In genomic region chr12:4278582-4278939, GRCh38 we compare ENCODE assay signal across 11 cellular contexts. TPM values are rescaled to one million over a fixed set of nuclear protein-coding genes. Genes with fewer than 3 reads are reported as not detected.
DNase-seq lines count a peak whose midpoint lies in the region; TF ChIP-seq lines count a peak whose summit lies in the region.
"Had no signal": no experiment of that assay in that cellular context is flagged by ENCODE, and none has a peak within 500 bp of the region (broad histone marks: within the 10 kb centered on the region; RNA-seq: fewer than 3 reads in every experiment).

No MANE protein-coding gene starts in this region.

- peak overlapping the region; percentile 70; the same call in 1 of the 2 replicates for H3K4me2 ChIP-seq in MM.1S (ENCODE audit: low read depth, low read length)

- H2AFZ ChIP-seq in MM.1S (ENCODE audit: low read length) = no peak overlapping the region

- peak overlapping the region; percentile 85 to 98 (median 93) for H3K27ac Mint-ChIP-seq in CD4-positive, alpha-beta memory T cell
- peak overlapping the region; percentile 23 for H3K27ac Mint-ChIP-seq in dendritic cell treated with granulocyte-macrophage colony-stimulating factor and Interleukin-4, amounts not matched to agents 40 ng/mL and 50 ng/mL, for 4 days

- H3K4me1 ChIP-seq in CD4-positive, alpha-beta memory T cell (ENCODE audit: insufficient read depth, low read length) = peaks cover 74% of the 10 kb centered on the region
- H3K4me1 ChIP-seq in MM.1S (ENCODE audit: low read length) (peaks cover 35% of the 10 kb centered on the region), muscle layer of duodenum (ENCODE audit: control insufficient read depth in 1 of 2, insufficient read depth in 2 of 2, low read length in 2 of 2) (peaks cover 43 to 73% of the 10 kb centered on the region in 2 donors)

- H3K79me2 ChIP-seq in MM.1S (ENCODE audit: low read length) = peaks cover 99% of the 10 kb centered on the region

- in situ Hi-C loops in ACHN (cut with HindIII; ENCODE audit: low pct_ligation_motif_present, low pct_unique_long_range_greater_than_20kb, low sequenced_read_pairs) = no loop called here

- CTCF ChIA-PET in CD4-positive, alpha-beta memory T cell (lab: Charles Lee; ENCODE audit: partially characterized antibody) = interaction anchor here (0.7 to 16.3 kb wide), 21 partner anchors 8 to 978 kb away, joined by 3 to 304 read pairs (median 19); partner anchors contain the start of gene PARP11

- H3K9me3 Mint-ChIP-seq in CD4-positive, alpha-beta memory T cell = no peaks in the 10 kb centered on the region
- H3K9me3 Mint-ChIP-seq in dendritic cell treated with granulocyte-macrophage colony-stimulating factor and Interleukin-4, amounts not matched to agents 40 ng/mL and 50 ng/mL, for 4 days = no peaks in the 10 kb centered on the region

- no peak overlapping the region for H3K9ac ChIP-seq in MM.1S (ENCODE audit: low read length)

- H3K27ac ChIP-seq in CD4-positive, alpha-beta memory T cell (ENCODE audit: low read depth, low read length) = peak overlapping the region; percentile 34
- peak overlapping the region; percentile 98; the same call in 1 of the 2 replicates for H3K27ac ChIP-seq in MM.1S (ENCODE audit: low read length)
- H3K27ac ChIP-seq in muscle layer of duodenum (ENCODE audit: low read length) = peak overlapping the region; percentile 77

- no peak overlapping the region for H3K4me3 ChIP-seq in CD4-positive, alpha-beta memory T cell (ENCODE audit: low read length in 2 of 2)
- H3K4me3 ChIP-seq in MM.1S (ENCODE audit: low read length) = 0 out of 2 replicates have a peak overlapping the region, but pooled peaks have one; percentile 9
- no peak overlapping the region for H3K4me3 ChIP-seq in muscle layer of duodenum (ENCODE audit: low read depth in 1 of 2, low read length in 2 of 2)

- TF ChIP-seq CTCF in MM.1S (IDR thresholded peaks at IDR 0.05; ENCODE audit: low read length) = no peak

- no peaks in the 10 kb centered on the region for H3K9me3 ChIP-seq in CD4-positive, alpha-beta memory T cell (ENCODE audit: control insufficient read depth in 1 of 2, low read length in 2 of 2)
- H3K9me3 ChIP-seq in MM.1S (replicated peaks; ENCODE audit: insufficient read depth, low read length) (no peaks in the 10 kb centered on the region), muscle layer of duodenum (ENCODE audit: control insufficient read depth in 1 of 2, low read length in 2 of 2) (no peaks in the 10 kb centered on the region)

- peak overlapping the region in 6 of 8 donors; percentile 46 to 68 (median 62) for H3K4me3 Mint-ChIP-seq in CD4-positive, alpha-beta memory T cell
- peak overlapping the region; percentile 45 for H3K4me3 Mint-ChIP-seq in dendritic cell treated with granulocyte-macrophage colony-stimulating factor and Interleukin-4, amounts not matched to agents 40 ng/mL and 50 ng/mL, for 4 days

- H3K9me2 ChIP-seq in MM.1S (replicated peaks; ENCODE audit: insufficient read depth, low read length) = no peaks in the 10 kb centered on the region

- H4K20me1 ChIP-seq in MM.1S (ENCODE audit: insufficient read depth, low read length) = peaks cover 74% of the 10 kb centered on the region

- H3K4me1 Mint-ChIP-seq in CD4-positive, alpha-beta memory T cell = peaks cover 37 to 88% (median 69%) of the 10 kb centered on the region in 4 donors
- peaks cover 60% of the 10 kb centered on the region for H3K4me1 Mint-ChIP-seq in dendritic cell treated with granulocyte-macrophage colony-stimulating factor and Interleukin-4, amounts not matched to agents 40 ng/mL and 50 ng/mL, for 4 days (ENCODE audit: low read depth)

- H3K27me3 ChIP-seq in CD4-positive, alpha-beta memory T cell (ENCODE audit: insufficient read depth, low read length) = no peaks in the 10 kb centered on the region
- H3K27me3 ChIP-seq in MM.1S (replicated peaks; ENCODE audit: insufficient read depth, low read length) = no peaks in the 10 kb centered on the region
- H3K27me3 ChIP-seq in muscle layer of duodenum (ENCODE audit: low read depth, low read length) = no peaks in the 10 kb centered on the region

- H3K27me3 Mint-ChIP-seq in CD4-positive, alpha-beta memory T cell = no peaks in the 10 kb centered on the region
- H3K27me3 Mint-ChIP-seq in dendritic cell treated with granulocyte-macrophage colony-stimulating factor and Interleukin-4, amounts not matched to agents 40 ng/mL and 50 ng/mL, for 4 days = peaks cover 41% of the 10 kb centered on the region

- POLR2A ChIA-PET in CD4-positive, alpha-beta memory T cell (lab: Charles Lee; ENCODE audit: partially characterized antibody) = interaction anchor here (0.8 to 13.1 kb wide), 13 partner anchors 10 to 394 kb away, joined by 3 to 253 read pairs (median 4); no protein-coding TSS in a partner anchor

- no peak for DNase-seq in CD4-positive, alpha-beta memory T cell
- DNase-seq in MM.1S (no peak), ACHN (no peak), NCI-H82 (lab: John Stamatoyannopoulos, UW) (no peak), NCI-H1417 treated with DMSO at 0.1 percent for 48 hours (lab: John Stamatoyannopoulos, UW) (no peak)
- DNase-seq in stimulated activated CD4-positive, alpha-beta T cell treated with anti-CD3 and anti-CD28 coated beads, Interleukin-4, amount 100 ng/mL, for 24 hours = no peak
- DNase-seq: DND-41; NCI-H69; stimulated activated CD8-positive, alpha-beta memory T cell treated with anti-CD3 and anti-CD28 coated beads, Interleukin-4, amount 100 ng/mL, for 48 hours had no signal

- intact Hi-C loops in CD4-positive, alpha-beta memory T cell (cut with micrococcal nuclease) = no loop called here
- intact Hi-C loops in dendritic cell treated with granulocyte-macrophage colony-stimulating factor and Interleukin-4, amounts not matched to agents 40 ng/mL and 50 ng/mL, for 4 days (cut with micrococcal nuclease) = loop anchor here (1.0 kb wide), 1 partner anchor 171 kb away; no protein-coding TSS in a partner anchor

- H3K36me3 Mint-ChIP-seq in CD4-positive, alpha-beta memory T cell = peaks cover 61 to 89% of the 10 kb centered on the region in 2 donors
- peaks cover 39% of the 10 kb centered on the region for H3K36me3 Mint-ChIP-seq in dendritic cell treated with granulocyte-macrophage colony-stimulating factor and Interleukin-4, amounts not matched to agents 40 ng/mL and 50 ng/mL, for 4 days (ENCODE audit: low read depth)

- peaks cover 65% of the 10 kb centered on the region for H3K36me3 ChIP-seq in CD4-positive, alpha-beta memory T cell (ENCODE audit: insufficient read depth, low read length)
- H3K36me3 ChIP-seq in MM.1S (replicated peaks; ENCODE audit: insufficient read depth, low read length) = peaks cover 48% of the 10 kb centered on the region
- H3K36me3 ChIP-seq in muscle layer of duodenum (ENCODE audit: control insufficient read depth in 1 of 2, insufficient read depth in 2 of 2, low read length in 2 of 2) = peaks cover 27 to 37% of the 10 kb centered on the region in 2 donors

- peaks cover 76% of the 10 kb centered on the region for H3F3A ChIP-seq in MM.1S (ENCODE audit: insufficient read depth, low read length)

RNA-seq across cellular contexts. Expression of gene CCND2, which starts 5.0 kb away (rescaled TPM):
- total RNA-seq in CD4-positive, alpha-beta memory T cell = 100 to 1,000 TPM; 150 to 151 TPM
- polyA plus RNA-seq in CD4-positive, alpha-beta memory T cell = 100 to 1,000 TPM in 1 of 2 donors, 10 to 100 TPM in 1; 83.3 to 103 TPM

RNA-seq across cellular contexts. Expression of gene TIGAR, which starts 42.5 kb away (rescaled TPM):
- total RNA-seq in CD4-positive, alpha-beta memory T cell = 10 to 100 TPM; 15.2 to 17.3 TPM
- 1 to 10 TPM; 1.9 to 2.7 TPM for polyA plus RNA-seq in CD4-positive, alpha-beta memory T cell

Comparison
In these comparisons a context has a peak if more than half of its experiments do, and no peak if none do; other contexts are left out.
1. H3K27ac ChIP-seq: peak in every context shown above with its lines; median percentile 98 in MM.1S; 77 in muscle layer of duodenum; 34 in CD4-positive, alpha-beta memory T cell.